Comparison of ENCODE assay signal across 19 cellular contexts in genomic region chr3:107971181-107971580, GRCh38.
"Had no signal": no experiment of that assay in that cellular context is flagged by ENCODE, and none has a peak within 500 bp of the region (broad histone marks: within the 10 kb centered on the region; RNA-seq: fewer than 3 reads in every experiment).

No MANE protein-coding gene starts in this region.

- H3K36me3 Mint-ChIP-seq: natural killer cell treated with Interleukin-12 subunit alpha and Interleukin-12 subunit beta and Interleukin-15 and Interleukin-18, amount 100 ng/mL, for 72 hours; stimulated activated effector memory CD8-positive, alpha-beta T cell treated with anti-CD3 and anti-CD28 coated beads, Interleukin-12 subunit alpha, Interleukin-12 subunit beta, amount 100 ng/mL, for 72 hours had no signal

- H3K4me3 ChIP-seq: heart right ventricle, suprapubic skin, tibial artery, upper lobe of right lung, vagina had no signal

- H3K9me3 Mint-ChIP-seq: natural killer cell treated with Interleukin-12 subunit alpha and Interleukin-12 subunit beta and Interleukin-15 and Interleukin-18, amount 100 ng/mL, for 72 hours; stimulated activated effector memory CD8-positive, alpha-beta T cell treated with anti-CD3 and anti-CD28 coated beads, Interleukin-12 subunit alpha, Interleukin-12 subunit beta, amount 100 ng/mL, for 72 hours had no signal

- H3K79me2 ChIP-seq: parathyroid adenoma had no signal

- H3K4me3 Mint-ChIP-seq: natural killer cell treated with Interleukin-12 subunit alpha and Interleukin-12 subunit beta and Interleukin-15 and Interleukin-18, amount 100 ng/mL, for 72 hours; stimulated activated effector memory CD8-positive, alpha-beta T cell treated with anti-CD3 and anti-CD28 coated beads, Interleukin-12 subunit alpha, Interleukin-12 subunit beta, amount 100 ng/mL, for 72 hours had no signal

- H3K27ac Mint-ChIP-seq: natural killer cell treated with Interleukin-12 subunit alpha and Interleukin-12 subunit beta and Interleukin-15 and Interleukin-18, amount 100 ng/mL, for 72 hours; stimulated activated effector memory CD8-positive, alpha-beta T cell treated with anti-CD3 and anti-CD28 coated beads, Interleukin-12 subunit alpha, Interleukin-12 subunit beta, amount 100 ng/mL, for 72 hours had no signal

- H3K27me3 ChIP-seq: heart right ventricle, suprapubic skin, tibial artery, upper lobe of right lung, vagina had no signal

- H3K9me3 ChIP-seq: heart right ventricle, suprapubic skin, tibial artery, upper lobe of right lung, vagina had no signal

- H3K4me1 ChIP-seq: parathyroid adenoma had no signal

- ATAC-seq: esophagus mucosa; left lobe of liver; natural killer cell treated with Interleukin-12 subunit alpha and Interleukin-12 subunit beta and Interleukin-15 and Interleukin-18, amount 100 ng/mL, for 72 hours; stimulated activated effector memory CD8-positive, alpha-beta T cell treated with anti-CD3 and anti-CD28 coated beads, Interleukin-12 subunit alpha, Interleukin-12 subunit beta, amount 100 ng/mL, for 72 hours; stimulated activated naive CD8-positive, alpha-beta T cell treated with anti-CD3 and anti-CD28 coated beads, Interleukin-15, Interleukin-2, amounts not matched to agents 100 U/mL and 50 U/mL, for 24 hours had no signal

- H3K36me3 ChIP-seq: heart right ventricle, suprapubic skin, tibial artery, upper lobe of right lung, vagina had no signal

- H3K27ac ChIP-seq: parathyroid adenoma, tibial artery, upper lobe of right lung, vagina had no signal

- H3K27me3 Mint-ChIP-seq: natural killer cell treated with Interleukin-12 subunit alpha and Interleukin-12 subunit beta and Interleukin-15 and Interleukin-18, amount 100 ng/mL, for 72 hours had no signal

- H3K9ac ChIP-seq: parathyroid adenoma had no signal

- DNase-seq: cortex of kidney; effector memory CD4-positive, alpha-beta T cell; heart right ventricle; mammary epithelial cell; right cardiac atrium; small intestine; stimulated activated CD4-positive, alpha-beta T cell treated with anti-CD3 and anti-CD28 coated beads, Interleukin-12 subunit alpha, Interleukin-12 subunit beta, amount 100 ng/mL, for 4 hours; stimulated activated CD4-positive, alpha-beta T cell treated with anti-CD3 and anti-CD28 coated beads, Interleukin-2, amount 100 ng/mL, for 48 hours; stimulated activated CD8-positive, alpha-beta memory T cell treated with anti-CD3 and anti-CD28 coated beads, Interleukin-4, amount 100 ng/mL, for 48 hours; stimulated activated naive CD8-positive, alpha-beta T cell treated with anti-CD3 and anti-CD28 coated beads, Interleukin-15, Interleukin-2, amounts not matched to agents 100 U/mL and 50 U/mL, for 24 hours; tibial artery; upper lobe of right lung had no signal

- H2AFZ ChIP-seq: parathyroid adenoma had no signal
